8 cellular contexts compared by ENCODE assay signal in genomic region chr3:132722165-132723023, GRCh38. TPM values are rescaled to one million over a fixed set of nuclear protein-coding genes. Genes with fewer than 3 reads are reported as not detected.
DNase-seq lines count a peak whose midpoint lies in the region; ATAC-seq and TF ChIP-seq lines count a peak whose summit lies in the region.

Gene NPHP3, minus strand, starts transcription at chr3:132722409. Its CDS starts 54 bp downstream, at chr3:132722355.

- POLR2A ChIA-PET in AG04450 (lab: Yijun Ruan, JAX) (no interaction called here), activated B cell treated with CpG ODN at 0.5 μM for 24 hours (lab: Charles Lee) (interaction anchor here (1.2 to 2.3 kb wide), 3 partner anchors 63 to 1764 kb away, joined by 4 to 14 read pairs (median 6); partner anchors contain the start of genes ACAD11, ANAPC13, CDV3 and CEP63)

- peak; percentile 96 for DNase-seq in AG04450 (ENCODE audit: low read depth, low spot score)
- DNase-seq in NCI-H2227 treated with DMSO at 0.1 percent for 48 hours (lab: John Stamatoyannopoulos, UW), result peak; percentile 87
- DNase-seq in activated B cell treated with CpG ODN at 0.5 μM for 24 hours, result peak; percentile 82
- DNase-seq in cardiac fibroblast (ENCODE audit: low read depth in 2 of 2), result peak; percentile 97 to 99
- DNase-seq in inferior parietal cortex (ENCODE audit: extremely low spot score), result peak; percentile 72
- peak; percentile 100 for DNase-seq in stimulated activated CD4-positive, alpha-beta T cell treated with anti-CD3 and anti-CD28 coated beads, Interleukin-12 subunit alpha, Interleukin-12 subunit beta, amount 100 ng/mL, for 4 hours

- H3K36me3 Mint-ChIP-seq in activated B cell treated with CpG ODN at 0.5 μM for 24 hours (ENCODE audit: low read depth), result peaks cover 11% of the 10 kb centered on the region

- ATAC-seq in GM18909 (IDR thresholded peaks at IDR 0.05; ENCODE audit: poor library complexity, unreplicated experiment) (peak; percentile 82), HG03159 (IDR thresholded peaks at IDR 0.05; ENCODE audit: unreplicated experiment) (peak; percentile 83), activated B cell treated with CpG ODN at 0.5 μM for 24 hours (ENCODE audit: low read depth) (peak; percentile 80)

- no peaks in the 10 kb centered on the region for H3K27me3 Mint-ChIP-seq in activated B cell treated with CpG ODN at 0.5 μM for 24 hours

- no peaks in the 10 kb centered on the region for H3K9me3 ChIP-seq in AG04450 (ENCODE audit: control insufficient read depth, insufficient read depth, low read length)

- peak within 1 kb of the TSS; percentile 85 for H3K27ac Mint-ChIP-seq in activated B cell treated with CpG ODN at 0.5 μM for 24 hours

- H3K27me3 ChIP-seq in AG04450 (ENCODE audit: control insufficient read depth, insufficient read depth, low read length), result no peaks in the 10 kb centered on the region

- peaks cover 31% of the 10 kb centered on the region for H3K4me1 Mint-ChIP-seq in activated B cell treated with CpG ODN at 0.5 μM for 24 hours

- H3K27ac ChIP-seq in AG04450 (ENCODE audit: low read depth, low read length), result peak within 1 kb of the TSS; percentile 79

- intact Hi-C loops in activated B cell treated with CpG ODN at 0.5 μM for 24 hours (cut with micrococcal nuclease), result loop anchor here (1.0 to 5.0 kb wide), 11 partner anchors 63 to 1975 kb away; partner anchors contain the start of genes ACAD11, ANAPC13, ASTE1 and CDV3

- H3K9me3 Mint-ChIP-seq in activated B cell treated with CpG ODN at 0.5 μM for 24 hours, result no peaks in the 10 kb centered on the region

- peak within 1 kb of the TSS; percentile 80 for H3K4me3 ChIP-seq in AG04450 (ENCODE audit: low read depth, low read length)
- peak within 1 kb of the TSS; percentile 76 to 84 for H3K4me3 ChIP-seq in cardiac fibroblast (replicated peaks in 1 of 2; ENCODE audit: low read depth in 2 of 2, low read length in 2 of 2)

- H3K4me3 Mint-ChIP-seq in activated B cell treated with CpG ODN at 0.5 μM for 24 hours, result peak within 1 kb of the TSS; percentile 90

- TF ChIP-seq CTCF in AG04450 (IDR thresholded peaks at IDR 0.05; ENCODE audit: low read depth, low read length) (no peak), activated B cell treated with CpG ODN at 0.5 μM for 24 hours (IDR thresholded peaks at IDR 0.05) (no peak), cardiac fibroblast (IDR thresholded peaks at IDR 0.05; ENCODE audit: low read depth, low read length) (no peak)

- CTCF ChIA-PET in AG04450 (lab: Charles Lee) (interaction anchor here (0.6 to 1.0 kb wide), 2 partner anchors 10 to 702 kb away, joined by 3 to 6 read pairs; no protein-coding TSS in a partner anchor), activated B cell treated with CpG ODN at 0.5 μM for 24 hours (lab: Charles Lee) (no interaction called here)

RNA-seq across cellular contexts. Expression of gene NPHP3, which starts in this region (rescaled TPM):
- 31.0 and 40.4 TPM in 2 replicates for polyA plus RNA-seq in AG04450 (2011; rRNA removed)
- 16.0 and 30.8 TPM in 2 replicates for polyA minus RNA-seq in AG04450 (2011; rRNA and poly(A)+ RNA removed)
- 20.2 and 23.2 TPM in 2 replicates for total RNA-seq in activated B cell treated with CpG ODN at 0.5 μM for 24 hours

Comparison
In these comparisons a context has a peak if more than half of its experiments do, and no peak if none do; other contexts are left out.
1. Peak in every context shown above with its lines: DNase-seq, ATAC-seq, H3K4me3 ChIP-seq and H3K27ac ChIP-seq.